In the genomic region with DNA sequence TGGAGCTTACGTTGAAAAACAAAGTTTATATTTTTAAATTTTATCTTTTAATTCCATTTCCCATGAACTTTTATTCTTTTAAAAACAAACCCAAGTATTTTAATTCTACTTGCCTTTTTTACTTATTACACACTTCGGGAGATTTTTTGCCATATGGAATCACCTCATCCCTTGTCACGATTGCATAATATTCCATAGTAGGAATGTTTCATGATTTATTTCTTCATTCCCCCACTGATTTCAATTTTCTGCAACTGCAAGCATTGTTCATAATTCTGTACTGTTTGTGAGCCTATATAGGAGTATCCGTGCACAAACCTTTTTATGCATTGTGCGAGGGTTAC, we compare ENCODE assay signal across 1 cellular context.
TF ChIP-seq lines count a peak whose summit lies in the region.

No MANE protein-coding gene starts in this region.

TF ChIP-seq in IMR-90, 13 proteins besides CTCF, POLR2A, EP300 and RAD21:
- TF ChIP-seq BHLHE40 (IDR thresholded peaks at IDR 0.05; ENCODE audit: low read depth, low read length), result no peak
- peak; percentile 55 for TF ChIP-seq CEBPB (IDR thresholded peaks at IDR 0.05; ENCODE audit: low read depth, low read length)
- no peak for TF ChIP-seq CHD1 (IDR thresholded peaks at IDR 0.05; ENCODE audit: low read depth, low read length)
